ENCODE assay signal across 20 cellular contexts in genomic region chr20:38825571-38825900, GRCh38. TPM values are rescaled to one million over a fixed set of nuclear protein-coding genes. Genes with fewer than 3 reads are reported as not detected.
DNase-seq lines count a peak whose midpoint lies in the region; ATAC-seq and TF ChIP-seq lines count a peak whose summit lies in the region.
"Had no signal": no experiment of that assay in that cellular context is flagged by ENCODE, and none has a peak within 500 bp of the region (broad histone marks: within the 10 kb centered on the region; RNA-seq: fewer than 3 reads in every experiment).

No MANE protein-coding gene starts in this region.

- H3K36me3 ChIP-seq in MG63: no peaks in the 10 kb centered on the region
- H3K36me3 ChIP-seq: uterus had no signal

- CTCF ChIA-PET in activated naive CD4-positive, alpha-beta T cell treated with anti-CD3 and anti-CD28 coated beads for 36 hours (lab: Charles Lee): interaction anchor here (1.2 to 1.3 kb wide), 2 partner anchors 19 to 68 kb away, joined by 3 read pairs; no protein-coding TSS in a partner anchor

- H3K27ac Mint-ChIP-seq in activated T-cell treated with anti-CD3 and anti-CD28 coated beads, Interleukin-2, amount 50 U/mL, for 24 hours: peak overlapping the region; percentile 72
- H3K27ac Mint-ChIP-seq in activated T-cell treated with anti-CD3 and anti-CD28 coated beads, Interleukin-2, amount 50 U/mL, for 72 hours: no peak overlapping the region
- H3K27ac Mint-ChIP-seq in T-helper 17 cell: peak overlapping the region; percentile 72
- H3K27ac Mint-ChIP-seq in endothelial cell (ENCODE audit: unreplicated experiment): peak overlapping the region; percentile 55
- no peak overlapping the region for H3K27ac Mint-ChIP-seq in type B pancreatic cell
- H3K27ac Mint-ChIP-seq in activated naive CD4-positive, alpha-beta T cell treated with anti-CD3 and anti-CD28 coated beads for 36 hours: no peak overlapping the region

- no peak overlapping the region for H3K4me3 ChIP-seq in MG63
- H3K4me3 ChIP-seq: BLaER1 treated with 17β-estradiol and CSF1 and Interleukin-3, amounts not matched to agents 10 nM and 100 nM; uterus had no signal

- peaks cover 4% of the 10 kb centered on the region for H3K9me3 Mint-ChIP-seq in activated T-cell treated with anti-CD3 and anti-CD28 coated beads, Interleukin-2, amount 50 U/mL, for 24 hours
- no peaks in the 10 kb centered on the region for H3K9me3 Mint-ChIP-seq in activated T-cell treated with anti-CD3 and anti-CD28 coated beads, Interleukin-2, amount 50 U/mL, for 72 hours
- H3K9me3 Mint-ChIP-seq in endothelial cell (ENCODE audit: unreplicated experiment) (no peaks in the 10 kb centered on the region), type B pancreatic cell (peaks cover 6% of the 10 kb centered on the region)
- peaks cover 8% of the 10 kb centered on the region for H3K9me3 Mint-ChIP-seq in activated naive CD4-positive, alpha-beta T cell treated with anti-CD3 and anti-CD28 coated beads for 36 hours
- H3K9me3 Mint-ChIP-seq: dendritic cell treated with granulocyte-macrophage colony-stimulating factor and Interleukin-4, amounts not matched to agents 40 ng/mL and 50 ng/mL, for 4 days had no signal

- H3K4me3 Mint-ChIP-seq in activated T-cell treated with anti-CD3 and anti-CD28 coated beads, Interleukin-2, amount 50 U/mL, for 24 hours: no peak overlapping the region
- H3K4me3 Mint-ChIP-seq in activated T-cell treated with anti-CD3 and anti-CD28 coated beads, Interleukin-2, amount 50 U/mL, for 72 hours: no peak overlapping the region
- H3K4me3 Mint-ChIP-seq in T-helper 17 cell: no peak overlapping the region
- peak overlapping the region; percentile 15 for H3K4me3 Mint-ChIP-seq in endothelial cell (ENCODE audit: unreplicated experiment)
- H3K4me3 Mint-ChIP-seq in type B pancreatic cell: no peak overlapping the region
- H3K4me3 Mint-ChIP-seq in activated naive CD4-positive, alpha-beta T cell treated with anti-CD3 and anti-CD28 coated beads for 36 hours: no peak overlapping the region
- H3K4me3 Mint-ChIP-seq: dendritic cell treated with granulocyte-macrophage colony-stimulating factor and Interleukin-4, amounts not matched to agents 40 ng/mL and 50 ng/mL, for 4 days had no signal

- H3K27ac ChIP-seq in substantia nigra (ENCODE audit: low read depth, low read length, poor library complexity, severe bottlenecking): peak overlapping the region; percentile 1
- H3K27ac ChIP-seq: BLaER1 treated with 17β-estradiol and CSF1 and Interleukin-3, amounts not matched to agents 10 nM and 100 nM; epithelial cell of prostate; KMS-11; uterus; VCaP had no signal

- no peak for ATAC-seq in activated T-cell treated with anti-CD3 and anti-CD28 coated beads, Interleukin-2, amount 50 U/mL, for 72 hours (replicated peaks in 1 of 2)
- no peak for ATAC-seq in T-helper 17 cell
- ATAC-seq: Panc1 had no signal

- intact Hi-C loops in activated naive CD4-positive, alpha-beta T cell treated with anti-CD3 and anti-CD28 coated beads for 36 hours (cut with micrococcal nuclease): no loop called here

- H3K9me3 ChIP-seq in T-helper 17 cell (ENCODE audit: control insufficient read depth, low read length, poor library complexity, severe bottlenecking) (no peaks in the 10 kb centered on the region), MG63 (no peaks in the 10 kb centered on the region)
- H3K9me3 ChIP-seq: uterus had no signal

- TF ChIP-seq CTCF in endothelial cell (IDR thresholded peaks at IDR 0.05; ENCODE audit: unreplicated experiment) (no peak), type B pancreatic cell (conservative IDR thresholded peaks at IDR 0.05) (no peak)

- no peak for DNase-seq in activated T-cell treated with anti-CD3 and anti-CD28 coated beads, Interleukin-2, amount 50 U/mL, for 24 hours
- no peak for DNase-seq in activated T-cell treated with anti-CD3 and anti-CD28 coated beads, Interleukin-2, amount 50 U/mL, for 72 hours
- DNase-seq in T-helper 17 cell (no peak), endothelial cell (ENCODE audit: low spot score) (no peak), substantia nigra (lab: John Stamatoyannopoulos, UW) (no peak), MG63 (no peak), type B pancreatic cell (ENCODE audit: extremely low spot score, unreplicated experiment) (no peak)
- DNase-seq in activated naive CD4-positive, alpha-beta T cell treated with anti-CD3 and anti-CD28 coated beads for 36 hours: no peak
- DNase-seq: occipital lobe, retina, T-helper 2 cell, uterus had no signal

- H3K36me3 Mint-ChIP-seq in activated T-cell treated with anti-CD3 and anti-CD28 coated beads, Interleukin-2, amount 50 U/mL, for 24 hours (ENCODE audit: low read depth): peaks cover 95% of the 10 kb centered on the region
- peaks cover 12 to 38% of the 10 kb centered on the region in 2 donors for H3K36me3 Mint-ChIP-seq in activated T-cell treated with anti-CD3 and anti-CD28 coated beads, Interleukin-2, amount 50 U/mL, for 72 hours (ENCODE audit: insufficient read depth in 2 of 2)
- H3K36me3 Mint-ChIP-seq in T-helper 17 cell (ENCODE audit: low read depth): no peaks in the 10 kb centered on the region
- peaks cover 28% of the 10 kb centered on the region for H3K36me3 Mint-ChIP-seq in endothelial cell (ENCODE audit: low read depth, unreplicated experiment)
- no peaks in the 10 kb centered on the region for H3K36me3 Mint-ChIP-seq in type B pancreatic cell
- H3K36me3 Mint-ChIP-seq in activated naive CD4-positive, alpha-beta T cell treated with anti-CD3 and anti-CD28 coated beads for 36 hours (ENCODE audit: low read depth): peaks cover 42% of the 10 kb centered on the region

- no peaks in the 10 kb centered on the region for H3K27me3 Mint-ChIP-seq in activated T-cell treated with anti-CD3 and anti-CD28 coated beads, Interleukin-2, amount 50 U/mL, for 24 hours
- H3K27me3 Mint-ChIP-seq in activated T-cell treated with anti-CD3 and anti-CD28 coated beads, Interleukin-2, amount 50 U/mL, for 72 hours (ENCODE audit: low read depth): no peaks in the 10 kb centered on the region
- no peaks in the 10 kb centered on the region for H3K27me3 Mint-ChIP-seq in T-helper 17 cell
- H3K27me3 Mint-ChIP-seq in endothelial cell (ENCODE audit: unreplicated experiment): peaks cover 9% of the 10 kb centered on the region
- peaks cover 24% of the 10 kb centered on the region for H3K27me3 Mint-ChIP-seq in type B pancreatic cell
- no peaks in the 10 kb centered on the region for H3K27me3 Mint-ChIP-seq in activated naive CD4-positive, alpha-beta T cell treated with anti-CD3 and anti-CD28 coated beads for 36 hours (ENCODE audit: low read depth)
- H3K27me3 Mint-ChIP-seq: dendritic cell treated with granulocyte-macrophage colony-stimulating factor and Interleukin-4, amounts not matched to agents 40 ng/mL and 50 ng/mL, for 4 days had no signal

- peaks cover 13% of the 10 kb centered on the region for H3K27me3 ChIP-seq in MG63
- H3K27me3 ChIP-seq: BLaER1 treated with 17β-estradiol and CSF1 and Interleukin-3, amounts not matched to agents 10 nM and 100 nM; uterus had no signal

- H3K4me1 Mint-ChIP-seq in activated T-cell treated with anti-CD3 and anti-CD28 coated beads, Interleukin-2, amount 50 U/mL, for 24 hours (ENCODE audit: low read depth): peaks cover 93% of the 10 kb centered on the region
- peaks cover 86% of the 10 kb centered on the region for H3K4me1 Mint-ChIP-seq in activated T-cell treated with anti-CD3 and anti-CD28 coated beads, Interleukin-2, amount 50 U/mL, for 72 hours (ENCODE audit: low read depth)
- H3K4me1 Mint-ChIP-seq in T-helper 17 cell (peaks cover 60% of the 10 kb centered on the region), endothelial cell (ENCODE audit: unreplicated experiment) (peaks cover 66% of the 10 kb centered on the region), type B pancreatic cell (ENCODE audit: unreplicated experiment) (peaks cover 28% of the 10 kb centered on the region)
- H3K4me1 Mint-ChIP-seq in activated naive CD4-positive, alpha-beta T cell treated with anti-CD3 and anti-CD28 coated beads for 36 hours (ENCODE audit: low read depth): peaks cover 72% of the 10 kb centered on the region

RNA-seq across cellular contexts. Expression of gene PPP1R16B, which starts 20.0 kb away (rescaled TPM):
- total RNA-seq in activated T-cell treated with anti-CD3 and anti-CD28 coated beads, Interleukin-2, amount 50 U/mL, for 72 hours: 100 to 1,000 TPM; 143 to 184 TPM
- 10 to 100 TPM; 45.6 to 60.9 TPM for total RNA-seq in T-helper 17 cell
- 46.9 TPM for total RNA-seq in endothelial cell (ENCODE audit: unreplicated experiment)
- total RNA-seq in MG63 (2014; rRNA removed; shearing (Covaris generic); ENCODE audit: low replicate concordance): not detected in 2 replicates
- total RNA-seq in type B pancreatic cell (ENCODE audit: low replicate concordance): 0.31 TPM in 1 of 2 replicates, not detected in the other
- 10 to 100 TPM; 38.1 to 40.0 TPM for total RNA-seq in activated naive CD4-positive, alpha-beta T cell treated with anti-CD3 and anti-CD28 coated beads for 36 hours
- total RNA-seq: fibroblast of villous mesenchyme, G401 had no signal

Comparison
In these comparisons a context has a peak if more than half of its experiments do, and no peak if none do; other contexts are left out.
1. H3K27ac Mint-ChIP-seq: peak in activated T-cell treated with anti-CD3 and anti-CD28 coated beads, Interleukin-2, amount 50 U/mL, for 24 hours (single experiment), T-helper 17 cell (single experiment) and endothelial cell (single experiment); none in activated T-cell treated with anti-CD3 and anti-CD28 coated beads, Interleukin-2, amount 50 U/mL, for 72 hours (single experiment), type B pancreatic cell (single experiment) and activated naive CD4-positive, alpha-beta T cell treated with anti-CD3 and anti-CD28 coated beads for 36 hours (single experiment).
2. RNA of gene PPP1R16B, which starts 20.0 kb away (total RNA-seq): 143 to 184 TPM in activated T-cell treated with anti-CD3 and anti-CD28 coated beads, Interleukin-2, amount 50 U/mL, for 72 hours, 45.6 to 60.9 TPM in T-helper 17 cell, 46.9 TPM in endothelial cell (single experiment) and 38.1 to 40.0 TPM in activated naive CD4-positive, alpha-beta T cell treated with anti-CD3 and anti-CD28 coated beads for 36 hours; 0.31 TPM in type B pancreatic cell and not detected in MG63; every median in the first group is over 10 times any median in the second.